8 cellular contexts compared by ENCODE assay signal in the genomic region with DNA sequence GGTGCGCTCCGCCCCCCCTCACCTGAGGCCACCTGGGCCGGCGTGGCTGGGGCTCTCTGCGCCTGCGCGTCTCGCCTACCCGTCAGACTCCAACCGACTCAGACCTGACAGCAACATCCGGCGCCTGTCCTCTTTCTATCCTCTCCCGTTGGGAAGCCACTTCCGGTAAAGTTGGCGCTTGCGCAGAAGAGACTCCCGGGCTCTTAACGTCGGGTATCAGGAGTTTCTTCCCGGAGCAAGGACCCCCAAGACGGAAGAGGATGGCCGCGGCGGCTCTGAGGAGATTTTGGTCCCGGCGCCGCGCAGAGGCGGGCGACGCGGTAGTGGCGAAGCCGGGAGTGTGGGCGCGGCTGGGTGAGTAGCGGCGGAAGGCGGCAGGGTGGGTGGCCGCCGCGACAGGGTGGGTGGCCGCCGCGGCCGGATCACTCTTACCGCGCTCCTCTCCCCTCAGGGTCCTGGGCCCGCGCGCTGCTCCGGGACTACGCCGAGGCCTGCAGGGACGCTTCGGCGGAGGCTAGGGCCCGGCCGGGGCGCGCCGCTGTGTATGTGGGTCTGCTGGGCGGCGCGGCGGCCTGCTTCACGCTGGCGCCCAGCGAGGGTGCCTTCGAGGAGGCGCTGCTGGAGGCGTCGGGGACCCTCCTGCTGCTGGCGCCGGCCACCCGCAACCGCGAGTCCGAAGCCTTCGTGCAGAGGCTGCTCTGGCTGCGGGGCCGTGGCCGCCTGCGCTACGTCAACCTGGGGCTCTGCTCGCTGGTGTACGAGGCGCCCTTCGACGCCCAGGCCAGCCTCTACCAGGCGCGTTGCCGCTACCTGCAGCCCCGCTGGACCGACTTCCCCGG. TPM values are rescaled to one million over a fixed set of nuclear protein-coding genes. Genes with fewer than 3 reads are reported as not detected.
DNase-seq lines count a peak whose midpoint lies in the region; ATAC-seq, FAIRE-seq and TF ChIP-seq lines count a peak whose summit lies in the region.

A gene (plus strand): TSS at position 249 of the 839 bp plus-strand sequence. CDS start 12 bp downstream, at position 261.
A gene (minus strand): TSS at position 77 of the 839 bp plus-strand sequence. CDS start 229 bp downstream, outside the sequence.

- H3K27ac ChIP-seq in HUES64 (ENCODE audit: low read depth, low read length) (peak within 1 kb of the TSS; percentile 51; the same call in 1 of the 2 replicates), OCI-LY1 (ENCODE audit: low read depth, low read length, poor library complexity, severe bottlenecking) (peak within 1 kb of the TSS; percentile 21), endothelial cell of umbilical vein (ENCODE audit: insufficient read depth, low read depth, low read length) (no peak within 1 kb of the TSS)

- dilution Hi-C loops in endothelial cell of umbilical vein (cut with MboI; ENCODE audit: extremely low pct_ligation_motif_present, low sequenced_read_pairs) = no loop called here

- H3K9me1 ChIP-seq in endothelial cell of umbilical vein (replicated peaks; ENCODE audit: control insufficient read depth, extremely low read depth, insufficient read depth, low read length) = no peaks in the 10 kb centered on the region

- ATAC-seq in GM21423 (IDR thresholded peaks at IDR 0.05; ENCODE audit: unreplicated experiment) = peak; percentile 83

- H3K4me2 ChIP-seq in OCI-LY1 (ENCODE audit: low read length) = peak within 1 kb of the TSS; percentile 91
- H3K4me2 ChIP-seq in endothelial cell of umbilical vein (ENCODE audit: insufficient read depth, low read length) = peak within 1 kb of the TSS; percentile 77

- no peaks in the 10 kb centered on the region for H3F3A ChIP-seq in OCI-LY1 (ENCODE audit: insufficient read depth, low read length)

- no peaks in the 10 kb centered on the region for H3K9me2 ChIP-seq in OCI-LY1 (ENCODE audit: low read depth, low read length)

- H3K79me2 ChIP-seq in OCI-LY1 (ENCODE audit: insufficient read depth, low read length) (peaks cover 14% of the 10 kb centered on the region; the same call in 1 of the 2 replicates), endothelial cell of umbilical vein (ENCODE audit: control insufficient read depth, insufficient read depth, low read length) (peaks cover 29% of the 10 kb centered on the region)

- no peaks in the 10 kb centered on the region for H4K20me1 ChIP-seq in OCI-LY1 (ENCODE audit: insufficient read depth, low read length)
- H4K20me1 ChIP-seq in endothelial cell of umbilical vein (replicated peaks; ENCODE audit: control insufficient read depth, extremely low read depth, insufficient read depth, low read length) = no peaks in the 10 kb centered on the region

- under 1% methylated on average over 96 of the region's 96 CpGs for WGBS in HUES64

- H3K4me3 ChIP-seq in HUES64 (ENCODE audit: low read length) (peak within 1 kb of the TSS; percentile 90), OCI-LY1 (ENCODE audit: low read depth, low read length, poor library complexity, severe bottlenecking) (peak within 1 kb of the TSS; percentile 74), endothelial cell of umbilical vein (replicated peaks in 1 of 3; ENCODE audit: insufficient read depth in 1 of 3, low read depth in 1 of 3, low read length in 3 of 3) (peak within 1 kb of the TSS; percentile 69 to 96 (median 73))

- peak; percentile 77 for TF ChIP-seq POLR2A in endothelial cell of umbilical vein (IDR thresholded peaks at IDR 0.05; ENCODE audit: low read depth, low read length)

- intact Hi-C loops in endothelial cell of umbilical vein (cut with micrococcal nuclease) = loop anchor here (5.0 kb wide), 1 partner anchor 56 kb away; a partner anchor contains a TSS

- BruUV-seq in endothelial cell of umbilical vein (replicated peaks; lab: Mats Ljungman, UMichigan) = no TSS peak

- H3K4me1 ChIP-seq in HUES64 (ENCODE audit: insufficient read depth, low read length) (no peaks in the 10 kb centered on the region; the same call in 1 of the 2 replicates), OCI-LY1 (ENCODE audit: insufficient read depth, low read length, severe bottlenecking) (peaks cover 24% of the 10 kb centered on the region), endothelial cell of umbilical vein (ENCODE audit: control insufficient read depth, extremely low read depth, insufficient read depth, low read length) (peaks cover 9% of the 10 kb centered on the region)

- no peak for TF ChIP-seq CTCF in OCI-LY1 (IDR thresholded peaks at IDR 0.05; ENCODE audit: low read length)
- TF ChIP-seq CTCF in endothelial cell of umbilical vein (IDR thresholded peaks at IDR 0.05; ENCODE audit: extremely low read depth in 1 of 2, insufficient read depth in 1 of 2, low read depth in 1 of 2, low read length in 2 of 2) = no peak

- H2AFZ ChIP-seq in OCI-LY1 (ENCODE audit: low read length) (no peak within 1 kb of the TSS), endothelial cell of umbilical vein (ENCODE audit: low read depth, low read length) (peak within 1 kb of the TSS; percentile 75)

- peak; percentile 98 for FAIRE-seq in endothelial cell of umbilical vein (lab: Jason Lieb, UNC)

- H3K9ac ChIP-seq in HUES64 (ENCODE audit: low read depth, low read length) (peak within 1 kb of the TSS; percentile 82), OCI-LY1 (ENCODE audit: low read length) (peak within 1 kb of the TSS; percentile 67), endothelial cell of umbilical vein (replicated peaks; ENCODE audit: extremely low read depth, insufficient read depth, low read length) (peak within 1 kb of the TSS; percentile 61)

- DNase-seq in COR-L47 (lab: John Stamatoyannopoulos, UW) (peak; percentile 97), endothelial cell of umbilical vein (ENCODE audit: low read depth, low spot score) (peak; percentile 96), midbrain (lab: John Stamatoyannopoulos, UW) (peak; percentile 98)
- peak; percentile 96 for DNase-seq in activated CD8-positive, alpha-beta memory T cell treated with anti-CD3 and anti-CD28 coated beads, Interleukin-2, amount 50 U/mL, for 48 hours
- DNase-seq in stimulated activated CD8-positive, alpha-beta memory T cell treated with anti-CD3 and anti-CD28 coated beads, Interleukin-2, amount 100 ng/mL, for 1 hour (ENCODE audit: low read depth in 2 of 2) = peak; percentile 75 to 90

- POLR2A ChIA-PET in endothelial cell of umbilical vein (lab: Charles Lee) = no interaction called here

- no peaks in the 10 kb centered on the region for H3K27me3 ChIP-seq in HUES64 (ENCODE audit: insufficient read depth, low read length)
- no peaks in the 10 kb centered on the region for H3K27me3 ChIP-seq in OCI-LY1 (ENCODE audit: insufficient read depth, low read length)
- no peaks in the 10 kb centered on the region for H3K27me3 ChIP-seq in endothelial cell of umbilical vein (ENCODE audit: control insufficient read depth in 2 of 2, insufficient read depth in 2 of 2, low read length in 2 of 2)

- CTCF ChIA-PET in endothelial cell of umbilical vein (lab: Charles Lee) = interaction anchor here (1.6 to 2.4 kb wide), 2 partner anchors 13 to 70 kb away, joined by 4 to 12 read pairs; no protein-coding TSS in a partner anchor

- H3K36me3 ChIP-seq in HUES64 (ENCODE audit: insufficient read depth, low read length) (peaks cover 35% of the 10 kb centered on the region), OCI-LY1 (ENCODE audit: insufficient read depth, low read length) (peaks cover 15% of the 10 kb centered on the region; the same call in 1 of the 2 replicates), endothelial cell of umbilical vein (ENCODE audit: control insufficient read depth in 2 of 2, extremely low read depth in 1 of 2, insufficient read depth in 2 of 2, low read length in 2 of 2) (peaks cover 0 to 12% of the 10 kb centered on the region in 2 experiments)

- H3K9me3 ChIP-seq in HUES64 (ENCODE audit: insufficient read depth, low read depth, low read length) (no peaks in the 10 kb centered on the region), OCI-LY1 (ENCODE audit: low read length) (no peaks in the 10 kb centered on the region), endothelial cell of umbilical vein (replicated peaks; ENCODE audit: control insufficient read depth, insufficient read depth, low read length) (no peaks in the 10 kb centered on the region)

TF ChIP-seq in endothelial cell of umbilical vein, 7 proteins besides CTCF, POLR2A, EP300 and RAD21 (continues in another document):
- TF ChIP-seq GATA2 (IDR thresholded peaks at IDR 0.05; ENCODE audit: insufficient read depth, insufficient read length, low read depth, low read length) = no peak
- TF ChIP-seq JUN (IDR thresholded peaks at IDR 0.05; ENCODE audit: borderline replicate concordance, insufficient read depth, insufficient read length, low read depth) = no peak
- TF ChIP-seq POLR2AphosphoS5 (IDR thresholded peaks at IDR 0.05; ENCODE audit: insufficient read depth, low read depth, low read length) = peak; percentile 63
- no peak for TF ChIP-seq MYC (IDR thresholded peaks at IDR 0.05; ENCODE audit: low read depth, low read length)
- TF ChIP-seq, protein P1, sequence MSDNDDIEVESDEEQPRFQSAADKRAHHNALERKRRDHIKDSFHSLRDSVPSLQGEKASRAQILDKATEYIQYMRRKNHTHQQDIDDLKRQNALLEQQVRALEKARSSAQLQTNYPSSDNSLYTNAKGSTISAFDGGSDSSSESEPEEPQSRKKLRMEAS (IDR thresholded peaks at IDR 0.05; ENCODE audit: insufficient read depth, insufficient read length) = no peak
- no peak for TF ChIP-seq EZH2 (IDR thresholded peaks at IDR 0.05; ENCODE audit: borderline replicate concordance, low read depth, low read length, severe bottlenecking)

RNA-seq across cellular contexts. Expression of the first gene that starts in this region (rescaled TPM):
- polyA plus RNA-seq in HUES64 (2013, experiment 1 of 2) = 16.0 TPM
- polyA plus RNA-seq in HUES64 (2013, experiment 2 of 2) = 15.5 TPM
- 16.4 and 20.6 TPM in 2 replicates for total RNA-seq in endothelial cell of umbilical vein
- polyA plus RNA-seq in endothelial cell of umbilical vein = 10.7 and 12.3 TPM in 2 replicates
- polyA plus RNA-seq in endothelial cell of umbilical vein (2011; cell fraction: cytosol; rRNA removed) = 7.2 and 9.0 TPM in 2 replicates
- 5.1 and 5.6 TPM in 2 replicates for polyA plus RNA-seq in endothelial cell of umbilical vein (2011; cell fraction: nucleus; rRNA removed)
- 12.8 and 14.6 TPM in 2 replicates for polyA plus RNA-seq in endothelial cell of umbilical vein (2012)
- 9.6 and 10.0 TPM in 2 replicates for polyA minus RNA-seq in endothelial cell of umbilical vein
- polyA minus RNA-seq in endothelial cell of umbilical vein (2011; cell fraction: cytosol; rRNA and poly(A)+ RNA removed) = 11.6 TPM
- polyA minus RNA-seq in endothelial cell of umbilical vein (2011; cell fraction: nucleus; rRNA and poly(A)+ RNA removed) = 5.8 and 6.1 TPM in 2 replicates

RNA-seq across cellular contexts. Expression of the second gene that starts in this region (rescaled TPM):
- polyA plus RNA-seq in HUES64 (2013, experiment 1 of 2) = 28.6 TPM
- polyA plus RNA-seq in HUES64 (2013, experiment 2 of 2) = 32.5 TPM
- 45.3 and 47.8 TPM in 2 replicates for total RNA-seq in endothelial cell of umbilical vein
- 104 and 148 TPM in 2 replicates for polyA plus RNA-seq in endothelial cell of umbilical vein
- polyA plus RNA-seq in endothelial cell of umbilical vein (2011; cell fraction: cytosol; rRNA removed) = 60.8 and 70.9 TPM in 2 replicates
- polyA plus RNA-seq in endothelial cell of umbilical vein (2011; cell fraction: nucleus; rRNA removed) = 46.2 and 70.8 TPM in 2 replicates
- polyA plus RNA-seq in endothelial cell of umbilical vein (2012) = 29.8 and 49.4 TPM in 2 replicates
- 46.2 and 65.7 TPM in 2 replicates for polyA minus RNA-seq in endothelial cell of umbilical vein
- polyA minus RNA-seq in endothelial cell of umbilical vein (2011; cell fraction: cytosol; rRNA and poly(A)+ RNA removed) = 42.1 TPM
- polyA minus RNA-seq in endothelial cell of umbilical vein (2011; cell fraction: nucleus; rRNA and poly(A)+ RNA removed) = 12.7 and 19.7 TPM in 2 replicates
